Comparison of ENCODE assay signal across 1 cellular context in genomic region chr19:17938092-17938845, GRCh38.
TF ChIP-seq lines count a peak whose summit lies in the region.

No MANE protein-coding gene starts in this region.

TF ChIP-seq in WTC11, 78 proteins besides CTCF, POLR2A, EP300 and RAD21 (continued from another document):
- TF ChIP-seq PRDM15 (CRISPR knock-in tag; IDR thresholded peaks at IDR 0.05) (no peak), ZNF532 (CRISPR knock-in tag; IDR thresholded peaks at IDR 0.05; ENCODE audit: borderline replicate concordance) (no peak), IRF2 (CRISPR knock-in tag; IDR thresholded peaks at IDR 0.05; ENCODE audit: borderline replicate concordance, low read depth) (no peak), ZMAT4 (CRISPR knock-in tag; IDR thresholded peaks at IDR 0.05) (no peak), FOXJ3 (CRISPR knock-in tag; IDR thresholded peaks at IDR 0.05; ENCODE audit: borderline replicate concordance) (no peak)
